Comparison of ENCODE assay signal across 1 cellular context in the genomic region with DNA sequence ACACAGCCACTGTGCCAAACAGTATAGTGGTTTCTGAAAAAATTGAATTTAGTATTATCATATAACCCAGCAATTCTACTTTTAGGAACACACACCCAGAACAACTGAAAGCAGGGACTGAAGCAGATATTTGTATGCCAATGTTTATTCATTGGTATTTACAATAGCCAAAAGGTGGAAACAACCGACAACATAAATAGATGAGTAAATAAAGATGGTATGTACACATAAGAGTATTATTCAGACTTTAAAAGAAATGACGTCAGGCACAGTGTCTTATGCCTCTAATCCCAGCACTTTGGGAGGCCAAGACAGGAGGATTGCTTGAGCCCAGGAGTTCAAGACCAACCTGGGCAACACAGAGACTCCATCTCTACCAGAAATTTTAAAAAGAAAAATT.
TF ChIP-seq lines count a peak whose summit lies in the region.

No MANE protein-coding gene starts in this region.

TF ChIP-seq in GM23338, 12 proteins besides CTCF, POLR2A, EP300 and RAD21 (continued from another document):
- TF ChIP-seq, protein P1, sequence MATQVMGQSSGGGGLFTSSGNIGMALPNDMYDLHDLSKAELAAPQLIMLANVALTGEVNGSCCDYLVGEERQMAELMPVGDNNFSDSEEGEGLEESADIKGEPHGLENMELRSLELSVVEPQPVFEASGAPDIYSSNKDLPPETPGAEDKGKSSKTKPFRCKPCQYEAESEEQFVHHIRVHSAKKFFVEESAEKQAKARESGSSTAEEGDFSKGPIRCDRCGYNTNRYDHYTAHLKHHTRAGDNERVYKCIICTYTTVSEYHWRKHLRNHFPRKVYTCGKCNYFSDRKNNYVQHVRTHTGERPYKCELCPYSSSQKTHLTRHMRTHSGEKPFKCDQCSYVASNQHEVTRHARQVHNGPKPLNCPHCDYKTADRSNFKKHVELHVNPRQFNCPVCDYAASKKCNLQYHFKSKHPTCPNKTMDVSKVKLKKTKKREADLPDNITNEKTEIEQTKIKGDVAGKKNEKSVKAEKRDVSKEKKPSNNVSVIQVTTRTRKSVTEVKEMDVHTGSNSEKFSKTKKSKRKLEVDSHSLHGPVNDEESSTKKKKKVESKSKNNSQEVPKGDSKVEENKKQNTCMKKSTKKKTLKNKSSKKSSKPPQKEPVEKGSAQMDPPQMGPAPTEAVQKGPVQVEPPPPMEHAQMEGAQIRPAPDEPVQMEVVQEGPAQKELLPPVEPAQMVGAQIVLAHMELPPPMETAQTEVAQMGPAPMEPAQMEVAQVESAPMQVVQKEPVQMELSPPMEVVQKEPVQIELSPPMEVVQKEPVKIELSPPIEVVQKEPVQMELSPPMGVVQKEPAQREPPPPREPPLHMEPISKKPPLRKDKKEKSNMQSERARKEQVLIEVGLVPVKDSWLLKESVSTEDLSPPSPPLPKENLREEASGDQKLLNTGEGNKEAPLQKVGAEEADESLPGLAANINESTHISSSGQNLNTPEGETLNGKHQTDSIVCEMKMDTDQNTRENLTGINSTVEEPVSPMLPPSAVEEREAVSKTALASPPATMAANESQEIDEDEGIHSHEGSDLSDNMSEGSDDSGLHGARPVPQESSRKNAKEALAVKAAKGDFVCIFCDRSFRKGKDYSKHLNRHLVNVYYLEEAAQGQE (IDR thresholded peaks at IDR 0.05; ENCODE audit: unreplicated experiment): no peak
- TF ChIP-seq, protein P2, sequence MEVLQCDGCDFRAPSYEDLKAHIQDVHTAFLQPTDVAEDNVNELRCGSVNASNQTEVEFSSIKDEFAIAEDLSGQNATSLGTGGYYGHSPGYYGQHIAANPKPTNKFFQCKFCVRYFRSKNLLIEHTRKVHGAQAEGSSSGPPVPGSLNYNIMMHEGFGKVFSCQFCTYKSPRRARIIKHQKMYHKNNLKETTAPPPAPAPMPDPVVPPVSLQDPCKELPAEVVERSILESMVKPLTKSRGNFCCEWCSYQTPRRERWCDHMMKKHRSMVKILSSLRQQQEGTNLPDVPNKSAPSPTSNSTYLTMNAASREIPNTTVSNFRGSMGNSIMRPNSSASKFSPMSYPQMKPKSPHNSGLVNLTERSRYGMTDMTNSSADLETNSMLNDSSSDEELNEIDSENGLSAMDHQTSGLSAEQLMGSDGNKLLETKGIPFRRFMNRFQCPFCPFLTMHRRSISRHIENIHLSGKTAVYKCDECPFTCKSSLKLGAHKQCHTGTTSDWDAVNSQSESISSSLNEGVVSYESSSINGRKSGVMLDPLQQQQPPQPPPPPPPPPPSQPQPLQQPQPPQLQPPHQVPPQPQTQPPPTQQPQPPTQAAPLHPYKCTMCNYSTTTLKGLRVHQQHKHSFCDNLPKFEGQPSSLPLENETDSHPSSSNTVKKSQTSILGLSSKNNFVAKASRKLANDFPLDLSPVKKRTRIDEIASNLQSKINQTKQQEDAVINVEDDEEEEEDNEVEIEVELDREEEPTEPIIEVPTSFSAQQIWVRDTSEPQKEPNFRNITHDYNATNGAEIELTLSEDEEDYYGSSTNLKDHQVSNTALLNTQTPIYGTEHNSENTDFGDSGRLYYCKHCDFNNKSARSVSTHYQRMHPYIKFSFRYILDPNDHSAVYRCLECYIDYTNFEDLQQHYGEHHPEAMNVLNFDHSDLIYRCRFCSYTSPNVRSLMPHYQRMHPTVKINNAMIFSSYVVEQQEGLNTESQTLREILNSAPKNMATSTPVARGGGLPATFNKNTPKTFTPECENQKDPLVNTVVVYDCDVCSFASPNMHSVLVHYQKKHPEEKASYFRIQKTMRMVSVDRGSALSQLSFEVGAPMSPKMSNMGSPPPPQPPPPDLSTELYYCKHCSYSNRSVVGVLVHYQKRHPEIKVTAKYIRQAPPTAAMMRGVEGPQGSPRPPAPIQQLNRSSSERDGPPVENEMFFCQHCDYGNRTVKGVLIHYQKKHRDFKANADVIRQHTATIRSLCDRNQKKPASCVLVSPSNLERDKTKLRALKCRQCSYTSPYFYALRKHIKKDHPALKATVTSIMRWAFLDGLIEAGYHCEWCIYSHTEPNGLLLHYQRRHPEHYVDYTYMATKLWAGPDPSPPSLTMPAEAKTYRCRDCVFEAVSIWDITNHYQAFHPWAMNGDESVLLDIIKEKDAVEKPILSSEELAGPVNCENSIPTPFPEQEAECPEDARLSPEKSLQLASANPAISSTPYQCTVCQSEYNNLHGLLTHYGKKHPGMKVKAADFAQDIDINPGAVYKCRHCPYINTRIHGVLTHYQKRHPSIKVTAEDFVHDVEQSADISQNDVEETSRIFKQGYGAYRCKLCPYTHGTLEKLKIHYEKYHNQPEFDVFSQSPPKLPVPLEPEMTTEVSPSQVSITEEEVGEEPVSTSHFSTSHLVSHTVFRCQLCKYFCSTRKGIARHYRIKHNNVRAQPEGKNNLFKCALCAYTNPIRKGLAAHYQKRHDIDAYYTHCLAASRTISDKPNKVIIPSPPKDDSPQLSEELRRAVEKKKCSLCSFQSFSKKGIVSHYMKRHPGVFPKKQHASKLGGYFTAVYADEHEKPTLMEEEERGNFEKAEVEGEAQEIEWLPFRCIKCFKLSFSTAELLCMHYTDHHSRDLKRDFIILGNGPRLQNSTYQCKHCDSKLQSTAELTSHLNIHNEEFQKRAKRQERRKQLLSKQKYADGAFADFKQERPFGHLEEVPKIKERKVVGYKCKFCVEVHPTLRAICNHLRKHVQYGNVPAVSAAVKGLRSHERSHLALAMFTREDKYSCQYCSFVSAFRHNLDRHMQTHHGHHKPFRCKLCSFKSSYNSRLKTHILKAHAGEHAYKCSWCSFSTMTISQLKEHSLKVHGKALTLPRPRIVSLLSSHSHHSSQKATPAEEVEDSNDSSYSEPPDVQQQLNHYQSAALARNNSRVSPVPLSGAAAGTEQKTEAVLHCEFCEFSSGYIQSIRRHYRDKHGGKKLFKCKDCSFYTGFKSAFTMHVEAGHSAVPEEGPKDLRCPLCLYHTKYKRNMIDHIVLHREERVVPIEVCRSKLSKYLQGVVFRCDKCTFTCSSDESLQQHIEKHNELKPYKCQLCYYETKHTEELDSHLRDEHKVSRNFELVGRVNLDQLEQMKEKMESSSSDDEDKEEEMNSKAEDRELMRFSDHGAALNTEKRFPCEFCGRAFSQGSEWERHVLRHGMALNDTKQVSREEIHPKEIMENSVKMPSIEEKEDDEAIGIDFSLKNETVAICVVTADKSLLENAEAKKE (CRISPR knock-in tag; IDR thresholded peaks at IDR 0.05): no peak
